43 cellular contexts compared by ENCODE assay signal in the genomic region with DNA sequence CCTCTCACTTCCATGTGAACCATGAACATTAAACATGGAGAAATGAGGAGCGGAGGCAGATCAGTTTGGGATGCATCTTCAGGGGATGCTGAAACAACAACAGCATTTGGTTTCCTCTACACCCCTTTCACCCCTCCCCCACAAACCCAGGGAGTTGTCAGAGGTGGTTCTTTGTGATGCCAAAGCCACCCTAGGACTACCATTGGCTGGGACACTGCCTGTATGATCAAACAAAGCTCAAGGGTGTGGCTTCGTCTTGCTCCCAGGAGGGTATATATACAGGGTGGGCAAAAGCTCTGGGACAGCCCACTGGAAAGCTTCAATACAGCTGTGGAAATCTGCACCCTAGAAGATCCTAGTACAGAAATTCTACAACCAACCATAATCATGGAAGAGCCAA. TPM values are rescaled to one million over a fixed set of nuclear protein-coding genes. Genes with fewer than 3 reads are reported as not detected.
"Had no signal": no experiment of that assay in that cellular context is flagged by ENCODE, and none has a peak within 500 bp of the region (broad histone marks: within the 10 kb centered on the region; RNA-seq: fewer than 3 reads in every experiment).

SPANXN4 (plus strand) TSS at position 301 of the 400 bp plus-strand sequence; CDS start at position 388, 87 bp downstream.

- H3K36me3 ChIP-seq: adrenal gland, ascending aorta, brain microvascular endothelial cell, breast epithelium, cardiac muscle cell had no signal

- FAIRE-seq: bronchial epithelial cell had no signal

- H3K36me3 Mint-ChIP-seq: activated naive CD4-positive, alpha-beta T cell treated with anti-CD3 and anti-CD28 coated beads, Interleukin-2, amount 10 ng/mL, durations not matched to agents 7 days and 5 days; activated naive CD4-positive, alpha-beta T cell treated with anti-CD3 and anti-CD28 coated beads, Interleukin-2, amount 50 U/mL, for 24 hours; activated naive CD4-positive, alpha-beta T cell treated with anti-CD3 and anti-CD28 coated beads, Interleukin-2, amount 50 U/mL, for 72 hours; activated naive CD8-positive, alpha-beta T cell; activated naive CD8-positive, alpha-beta T cell treated with anti-CD3 and anti-CD28 coated beads for 36 hours; activated naive CD8-positive, alpha-beta T cell treated with anti-CD3 and anti-CD28 coated beads, Interleukin-2, amount 10 ng/mL, durations not matched to agents 7 days and 5 days; brain had no signal

- H3K9me3 Mint-ChIP-seq: activated naive CD4-positive, alpha-beta T cell treated with anti-CD3 and anti-CD28 coated beads, Interleukin-2, amount 50 U/mL, for 24 hours; activated naive CD8-positive, alpha-beta T cell treated with anti-CD3 and anti-CD28 coated beads, Interleukin-2, amount 10 ng/mL, durations not matched to agents 7 days and 5 days; activated T-cell treated with anti-CD3 and anti-CD28 coated beads, Interleukin-2, amount 50 U/mL, for 24 hours; brain had no signal

- H3K27ac Mint-ChIP-seq: activated naive CD4-positive, alpha-beta T cell treated with anti-CD3 and anti-CD28 coated beads for 36 hours; activated naive CD4-positive, alpha-beta T cell treated with anti-CD3 and anti-CD28 coated beads, Interleukin-2, amount 10 ng/mL, durations not matched to agents 7 days and 5 days; activated naive CD4-positive, alpha-beta T cell treated with anti-CD3 and anti-CD28 coated beads, Interleukin-2, amount 50 U/mL, for 24 hours; activated naive CD4-positive, alpha-beta T cell treated with anti-CD3 and anti-CD28 coated beads, Interleukin-2, amount 50 U/mL, for 72 hours; activated naive CD8-positive, alpha-beta T cell; activated naive CD8-positive, alpha-beta T cell treated with anti-CD3 and anti-CD28 coated beads for 36 hours; activated naive CD8-positive, alpha-beta T cell treated with anti-CD3 and anti-CD28 coated beads, Interleukin-2, amount 10 ng/mL, durations not matched to agents 7 days and 5 days; activated naive CD8-positive, alpha-beta T cell treated with anti-CD3 and anti-CD28 coated beads, Interleukin-2, amount 50 U/mL, for 24 hours; activated T-cell treated with anti-CD3 and anti-CD28 coated beads, Interleukin-2, amount 50 U/mL, for 24 hours; activated T-cell treated with anti-CD3 and anti-CD28 coated beads, Interleukin-2, amount 50 U/mL, for 72 hours; activated T-helper 1 cell treated with anti-CD3 and anti-CD28 coated beads, Interleukin-12 subunit alpha, Interleukin-12 subunit beta, Interleukin-2, Interleukin-4 antibody, amounts not matched to agents 30 ng/mL and 10 ng/mL and 1 ng/mL, durations not matched to agents 14 hours and 24 hours and 36 hours; activated T-helper 17 cell treated with anti-CD3 and anti-CD28 coated beads, Interleukin-2, amount 50 U/mL, for 72 hours; activated T-helper 2 cell treated with anti-CD3 and anti-CD28 coated beads, Interferon-gamma antibody, Interleukin-2, Interleukin-4, amounts not matched to agents 10 μg/mL and 5 μg/mL and 100 μg/mL, durations not matched to agents 14 hours and 24 hours and 36 hours; brain had no signal

- H3K4me1 Mint-ChIP-seq: activated naive CD4-positive, alpha-beta T cell treated with anti-CD3 and anti-CD28 coated beads, Interleukin-2, amount 10 ng/mL, durations not matched to agents 7 days and 5 days; activated naive CD4-positive, alpha-beta T cell treated with anti-CD3 and anti-CD28 coated beads, Interleukin-2, amount 50 U/mL, for 24 hours; activated naive CD8-positive, alpha-beta T cell treated with anti-CD3 and anti-CD28 coated beads for 36 hours; activated naive CD8-positive, alpha-beta T cell treated with anti-CD3 and anti-CD28 coated beads, Interleukin-2, amount 10 ng/mL, durations not matched to agents 7 days and 5 days; activated naive CD8-positive, alpha-beta T cell treated with anti-CD3 and anti-CD28 coated beads, Interleukin-2, amount 50 U/mL, for 24 hours; activated T-helper 17 cell treated with anti-CD3 and anti-CD28 coated beads, Interleukin-2, amount 50 U/mL, for 72 hours; brain; central memory CD8-positive, alpha-beta T cell had no signal

- H3K27me3 ChIP-seq: adrenal gland, ascending aorta, body of pancreas, brain microvascular endothelial cell, breast epithelium, cardiac muscle cell had no signal

- H3K4me1 ChIP-seq: adrenal gland, ascending aorta, body of pancreas, breast epithelium had no signal

- ATAC-seq: activated naive CD4-positive, alpha-beta T cell treated with anti-CD3 and anti-CD28 coated beads, Interleukin-2, amount 50 U/mL, for 72 hours; activated naive CD8-positive, alpha-beta T cell treated with anti-CD3 and anti-CD28 coated beads, Interleukin-2, amount 50 U/mL, for 24 hours; activated T-cell treated with anti-CD3 and anti-CD28 coated beads, Interleukin-2, amount 50 U/mL, for 4 hours; activated T-cell treated with anti-CD3 and anti-CD28 coated beads, Interleukin-2, amount 50 U/mL, for 72 hours; activated T-helper 17 cell treated with anti-CD3 and anti-CD28 coated beads, Interleukin-2, amount 50 U/mL, for 72 hours; body of pancreas had no signal

- H3K9me3 ChIP-seq: adrenal gland, ascending aorta, body of pancreas, breast epithelium had no signal

- H3K27ac ChIP-seq: adrenal gland, ascending aorta, body of pancreas, brain microvascular endothelial cell, breast epithelium, cardiac muscle cell had no signal

- H3K27me3 Mint-ChIP-seq: activated naive CD4-positive, alpha-beta T cell treated with anti-CD3 and anti-CD28 coated beads, Interleukin-2, amount 10 ng/mL, durations not matched to agents 7 days and 5 days; activated naive CD4-positive, alpha-beta T cell treated with anti-CD3 and anti-CD28 coated beads, Interleukin-2, amount 50 U/mL, for 24 hours; activated naive CD8-positive, alpha-beta T cell; activated naive CD8-positive, alpha-beta T cell treated with anti-CD3 and anti-CD28 coated beads for 36 hours; activated naive CD8-positive, alpha-beta T cell treated with anti-CD3 and anti-CD28 coated beads, Interleukin-2, amount 10 ng/mL, durations not matched to agents 7 days and 5 days; activated naive CD8-positive, alpha-beta T cell treated with anti-CD3 and anti-CD28 coated beads, Interleukin-2, amount 50 U/mL, for 24 hours; activated T-helper 17 cell treated with anti-CD3 and anti-CD28 coated beads, Interleukin-2, amount 50 U/mL, for 72 hours; brain; central memory CD8-positive, alpha-beta T cell had no signal

- H3K4me3 Mint-ChIP-seq: activated naive CD4-positive, alpha-beta T cell treated with anti-CD3 and anti-CD28 coated beads for 36 hours; activated naive CD4-positive, alpha-beta T cell treated with anti-CD3 and anti-CD28 coated beads, Interleukin-2, amount 10 ng/mL, durations not matched to agents 7 days and 5 days; activated naive CD4-positive, alpha-beta T cell treated with anti-CD3 and anti-CD28 coated beads, Interleukin-2, amount 50 U/mL, for 24 hours; activated naive CD8-positive, alpha-beta T cell; activated naive CD8-positive, alpha-beta T cell treated with anti-CD3 and anti-CD28 coated beads for 36 hours; activated naive CD8-positive, alpha-beta T cell treated with anti-CD3 and anti-CD28 coated beads, Interleukin-2, amount 10 ng/mL, durations not matched to agents 7 days and 5 days; activated naive CD8-positive, alpha-beta T cell treated with anti-CD3 and anti-CD28 coated beads, Interleukin-2, amount 50 U/mL, for 24 hours; activated T-cell treated with anti-CD3 and anti-CD28 coated beads, Interleukin-2, amount 50 U/mL, for 24 hours; activated T-cell treated with anti-CD3 and anti-CD28 coated beads, Interleukin-2, amount 50 U/mL, for 4 hours; activated T-cell treated with anti-CD3 and anti-CD28 coated beads, Interleukin-2, amount 50 U/mL, for 72 hours; activated T-helper 1 cell treated with anti-CD3 and anti-CD28 coated beads, Interleukin-12 subunit alpha, Interleukin-12 subunit beta, Interleukin-2, Interleukin-4 antibody, amounts not matched to agents 30 ng/mL and 10 ng/mL and 1 ng/mL, durations not matched to agents 14 hours and 24 hours and 36 hours; activated T-helper 17 cell treated with anti-CD3 and anti-CD28 coated beads, Interleukin-2, amount 50 U/mL, for 72 hours; brain; central memory CD8-positive, alpha-beta T cell had no signal

- H3K4me3 ChIP-seq: adrenal gland, ascending aorta, body of pancreas, breast epithelium, cardiac muscle cell had no signal

- DNase-seq: activated effector memory CD4-positive, alpha-beta T cell treated with anti-CD3 and anti-CD28 coated beads, Interleukin-2, amount 50 U/mL, for 16 hours; activated effector memory CD4-positive, alpha-beta T cell treated with Interleukin-2 at 50 U/mL for 16 hours; activated gamma-delta T cell; activated gamma-delta T cell treated with Interleukin-2 at 50 U/mL for 16 hours; activated naive CD4-positive, alpha-beta T cell; activated naive CD4-positive, alpha-beta T cell treated with anti-CD3 and anti-CD28 coated beads for 36 hours; activated naive CD4-positive, alpha-beta T cell treated with anti-CD3 and anti-CD28 coated beads, Interleukin-2, amount 10 ng/mL, durations not matched to agents 7 days and 5 days; activated naive CD4-positive, alpha-beta T cell treated with anti-CD3 and anti-CD28 coated beads, Interleukin-2, amount 50 U/mL, for 16 hours; activated naive CD4-positive, alpha-beta T cell treated with Interleukin-2 at 50 U/mL for 16 hours; activated naive CD8-positive, alpha-beta T cell treated with anti-CD3 and anti-CD28 coated beads for 36 hours; activated naive CD8-positive, alpha-beta T cell treated with anti-CD3 and anti-CD28 coated beads, Interleukin-2, amount 10 ng/mL, durations not matched to agents 7 days and 5 days; activated naive CD8-positive, alpha-beta T cell treated with anti-CD3 and anti-CD28 coated beads, Interleukin-2, amount 50 U/mL, for 24 hours; activated T-cell treated with anti-CD3 and anti-CD28 coated beads, Interleukin-2, amount 50 U/mL, for 1 hour; activated T-cell treated with anti-CD3 and anti-CD28 coated beads, Interleukin-2, amount 50 U/mL, for 24 hours; activated T-cell treated with anti-CD3 and anti-CD28 coated beads, Interleukin-2, amount 50 U/mL, for 4 hours; activated T-cell treated with anti-CD3 and anti-CD28 coated beads, Interleukin-2, amount 50 U/mL, for 48 hours; activated T-cell treated with anti-CD3 and anti-CD28 coated beads, Interleukin-2, amount 50 U/mL, for 72 hours; adrenal gland; amniotic stem cell; amygdala; anterior cingulate cortex; aorta; body of pancreas; brain microvascular endothelial cell; caudate nucleus; central memory CD4-positive, alpha-beta T cell; cerebellar nuclear complex had no signal

RNA-seq across cellular contexts. Expression of gene SPANXN4, which starts in this region (rescaled TPM):
- total RNA-seq: activated naive CD4-positive, alpha-beta T cell treated with anti-CD3 and anti-CD28 coated beads for 36 hours; activated naive CD4-positive, alpha-beta T cell treated with anti-CD3 and anti-CD28 coated beads, Interleukin-2, amount 50 U/mL, for 72 hours; activated naive CD8-positive, alpha-beta T cell treated with anti-CD3 and anti-CD28 coated beads for 36 hours; activated naive CD8-positive, alpha-beta T cell treated with anti-CD3 and anti-CD28 coated beads, Interleukin-2, amount 10 ng/mL, durations not matched to agents 7 days and 5 days; activated T-cell treated with anti-CD3 and anti-CD28 coated beads, Interleukin-2, amount 50 U/mL, for 4 hours; activated T-cell treated with anti-CD3 and anti-CD28 coated beads, Interleukin-2, amount 50 U/mL, for 72 hours; activated T-helper 1 cell treated with anti-CD3 and anti-CD28 coated beads, Interleukin-12 subunit alpha, Interleukin-12 subunit beta, Interleukin-2, Interleukin-4 antibody, amounts not matched to agents 30 ng/mL and 10 ng/mL and 1 ng/mL, durations not matched to agents 14 hours and 24 hours and 36 hours; activated T-helper 17 cell treated with anti-CD3 and anti-CD28 coated beads, Interleukin-2, amount 50 U/mL, for 72 hours; activated T-helper 2 cell treated with anti-CD3 and anti-CD28 coated beads, Interferon-gamma antibody, Interleukin-2, Interleukin-4, amounts not matched to agents 10 μg/mL and 5 μg/mL and 100 μg/mL, durations not matched to agents 14 hours and 24 hours and 36 hours; adrenal gland; aorta; ascending aorta; body of pancreas; breast epithelium; bronchial epithelial cell; cardiac muscle cell; cardiac septum; cerebellum; chondrocyte had no signal
- polyA plus RNA-seq: adipose tissue, adrenal gland, aorta, cardiac muscle cell had no signal
